8 cellular contexts compared by ENCODE assay signal in the genomic region with DNA sequence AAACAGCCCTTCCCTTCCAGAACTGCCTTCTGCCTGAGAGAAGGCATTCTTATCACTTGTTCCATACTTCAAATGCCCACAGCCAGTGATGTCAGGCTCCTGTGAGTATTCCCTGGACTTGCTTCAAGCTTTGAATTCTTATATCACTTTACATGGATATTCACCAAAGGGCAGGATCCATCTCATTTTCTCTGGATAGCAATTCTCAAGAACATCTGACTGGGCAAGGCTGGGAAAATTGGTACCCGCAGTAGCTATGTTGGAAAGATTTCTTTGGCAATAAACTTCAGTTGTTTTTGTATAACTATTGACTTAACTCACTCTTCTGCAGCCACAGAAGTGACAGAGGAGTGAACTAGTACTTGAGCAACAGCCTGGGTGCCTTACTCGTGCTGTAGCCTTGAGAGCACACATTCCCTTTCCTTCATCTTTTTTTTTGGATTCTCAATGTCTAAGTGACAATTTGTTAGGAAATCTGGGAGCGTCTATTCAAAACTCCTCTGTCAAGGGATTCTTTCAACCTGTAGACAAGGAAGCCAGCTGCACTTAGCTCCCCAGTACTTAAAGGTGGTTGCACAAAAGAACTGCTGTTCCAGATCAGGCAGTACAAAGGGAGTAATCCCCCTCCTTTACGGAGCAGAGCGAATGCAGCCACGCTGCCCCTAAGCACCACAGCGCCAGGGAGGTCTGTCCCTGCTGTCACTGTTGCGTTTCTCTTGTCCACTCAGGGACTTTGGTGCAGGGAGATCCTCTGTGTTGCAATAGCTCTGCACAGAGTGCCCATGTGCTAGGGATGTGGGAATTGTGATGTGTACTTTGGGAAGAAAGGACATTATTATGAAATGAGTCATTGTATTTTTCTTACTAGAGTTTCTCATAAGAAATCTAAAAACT.
DNase-seq lines count a peak whose midpoint lies in the region; ATAC-seq lines count a peak whose summit lies in the region.

No MANE protein-coding gene starts in this region.

- CTCF ChIA-PET in T-cell (lab: Charles Lee) = interaction anchor here in 1 of 2 donors (0.6 kb wide), 1 partner anchor 19 kb away, joined by 3 read pairs; no protein-coding TSS in a partner anchor

- H3K27me3 Mint-ChIP-seq in activated T-helper 2 cell treated with anti-CD3 and anti-CD28 coated beads, Interferon-gamma antibody, Interleukin-2, Interleukin-4, amounts not matched to agents 10 μg/mL and 5 μg/mL and 100 μg/mL, durations not matched to agents 14 hours and 24 hours and 36 hours (ENCODE audit: low read depth) = no peaks in the 10 kb centered on the region
- no peaks in the 10 kb centered on the region for H3K27me3 Mint-ChIP-seq in T-cell

- peak overlapping the region; percentile 59 for H3K27ac Mint-ChIP-seq in activated T-helper 2 cell treated with anti-CD3 and anti-CD28 coated beads, Interferon-gamma antibody, Interleukin-2, Interleukin-4, amounts not matched to agents 10 μg/mL and 5 μg/mL and 100 μg/mL, durations not matched to agents 14 hours and 24 hours and 36 hours
- no peak overlapping the region for H3K27ac Mint-ChIP-seq in T-cell

- peaks cover 33% of the 10 kb centered on the region for H3K4me1 Mint-ChIP-seq in activated T-helper 2 cell treated with anti-CD3 and anti-CD28 coated beads, Interferon-gamma antibody, Interleukin-2, Interleukin-4, amounts not matched to agents 10 μg/mL and 5 μg/mL and 100 μg/mL, durations not matched to agents 14 hours and 24 hours and 36 hours (ENCODE audit: low read depth)
- H3K4me1 Mint-ChIP-seq in T-cell = no peaks in the 10 kb centered on the region

- POLR2A ChIA-PET in T-cell (lab: Charles Lee) = no interaction called here

- peaks cover 37% of the 10 kb centered on the region for H3K36me3 Mint-ChIP-seq in activated T-helper 2 cell treated with anti-CD3 and anti-CD28 coated beads, Interferon-gamma antibody, Interleukin-2, Interleukin-4, amounts not matched to agents 10 μg/mL and 5 μg/mL and 100 μg/mL, durations not matched to agents 14 hours and 24 hours and 36 hours (ENCODE audit: low read depth)
- H3K36me3 Mint-ChIP-seq in T-cell = peaks cover 57% of the 10 kb centered on the region

- no peak overlapping the region for H3K4me3 Mint-ChIP-seq in activated T-helper 2 cell treated with anti-CD3 and anti-CD28 coated beads, Interferon-gamma antibody, Interleukin-2, Interleukin-4, amounts not matched to agents 10 μg/mL and 5 μg/mL and 100 μg/mL, durations not matched to agents 14 hours and 24 hours and 36 hours (ENCODE audit: low read depth)
- no peak overlapping the region for H3K4me3 Mint-ChIP-seq in T-cell

- peak; percentile 92 for ATAC-seq in Right ventricle myocardium superior (ENCODE audit: poor library complexity)
- peak; percentile 97 for ATAC-seq in sciatic nerve
- no peak for ATAC-seq in T-cell (replicated peaks in 1 of 4)
- no peak for ATAC-seq in HG02884 (IDR thresholded peaks at IDR 0.05; ENCODE audit: unreplicated experiment)

- no peaks in the 10 kb centered on the region for H3K9me3 Mint-ChIP-seq in activated T-helper 2 cell treated with anti-CD3 and anti-CD28 coated beads, Interferon-gamma antibody, Interleukin-2, Interleukin-4, amounts not matched to agents 10 μg/mL and 5 μg/mL and 100 μg/mL, durations not matched to agents 14 hours and 24 hours and 36 hours
- H3K9me3 Mint-ChIP-seq in T-cell = no peaks in the 10 kb centered on the region

- intact Hi-C loops in activated T-helper 2 cell treated with anti-CD3 and anti-CD28 coated beads, Interferon-gamma antibody, Interleukin-2, Interleukin-4, amounts not matched to agents 10 μg/mL and 5 μg/mL and 100 μg/mL, durations not matched to agents 14 hours and 24 hours and 36 hours (cut with micrococcal nuclease) = loop anchor here (1.0 to 5.0 kb wide), 10 partner anchors 11 to 386 kb away; a partner anchor contains a TSS
- intact Hi-C loops in Right ventricle myocardium superior (cut with DNase I) (no loop called here), sciatic nerve (cut with DNase I) (no loop called here)

- DNase-seq in H4 (ENCODE audit: low spot score) (peak; percentile 90), Right ventricle myocardium superior (peak; percentile 51), sciatic nerve (ENCODE audit: low spot score) (peak; percentile 67), activated gamma-delta T cell (lab: John Stamatoyannopoulos, UW) (no peak), T-cell (no peak)
- DNase-seq in activated T-helper 2 cell treated with anti-CD3 and anti-CD28 coated beads, Interferon-gamma antibody, Interleukin-2, Interleukin-4, amounts not matched to agents 10 μg/mL and 5 μg/mL and 100 μg/mL, durations not matched to agents 14 hours and 24 hours and 36 hours (ENCODE audit: low spot score) = no peak
- no peak for DNase-seq in stimulated activated CD4-positive, alpha-beta T cell treated with anti-CD3 and anti-CD28 coated beads, Interleukin-2, amount 100 ng/mL, for 48 hours

Comparison
In these comparisons a context has a peak if more than half of its experiments do, and no peak if none do; other contexts are left out.
1. DNase-seq: peak in H4 (single experiment), Right ventricle myocardium superior (single experiment) and sciatic nerve (single experiment); none in activated T-helper 2 cell treated with anti-CD3 and anti-CD28 coated beads, Interferon-gamma antibody, Interleukin-2, Interleukin-4, amounts not matched to agents 10 μg/mL and 5 μg/mL and 100 μg/mL, durations not matched to agents 14 hours and 24 hours and 36 hours (single experiment), activated gamma-delta T cell (single experiment), T-cell (0 of 34) and stimulated activated CD4-positive, alpha-beta T cell treated with anti-CD3 and anti-CD28 coated beads, Interleukin-2, amount 100 ng/mL, for 48 hours (0 of 2).
2. ATAC-seq: peak in Right ventricle myocardium superior (single experiment) and sciatic nerve (single experiment); none in T-cell (0 of 4) and HG02884 (single experiment).